In genomic region chr1:85818371-85818770, GRCh38 we compare ENCODE assay signal across 20 cellular contexts.
A peak's percentile ranks its signal among the peaks of the same experiment; 100 is the strongest.
DNase-seq lines count a peak whose midpoint lies in the region; ATAC-seq, FAIRE-seq and TF ChIP-seq lines count a peak whose summit lies in the region.
"Had no signal": no experiment of that assay in that cellular context is flagged by ENCODE, and none has a peak within 500 bp of the region (broad histone marks: within the 10 kb centered on the region; RNA-seq: fewer than 3 reads in every experiment).

No MANE protein-coding gene starts in this region.

- H3K27me3 ChIP-seq in GM12878 (replicated peaks in 1 of 2; ENCODE audit: control insufficient read depth in 2 of 2, insufficient read depth in 2 of 2, low read length in 1 of 2) = no peaks in the 10 kb centered on the region
- no peaks in the 10 kb centered on the region for H3K27me3 ChIP-seq in mesendoderm (ENCODE audit: insufficient read depth, low read length, poor library complexity)
- H3K27me3 ChIP-seq in effector memory CD4-positive, alpha-beta T cell (replicated peaks; ENCODE audit: control insufficient read depth, insufficient read depth, low read length, poor library complexity, severe bottlenecking) = no peaks in the 10 kb centered on the region
- H3K27me3 ChIP-seq: tibial artery had no signal

- H3K4me3 ChIP-seq in HFF-Myc (replicated peaks; ENCODE audit: low read depth, low read length) = no peak overlapping the region
- no peak overlapping the region for H3K4me3 ChIP-seq in GM12878
- no peak overlapping the region for H3K4me3 ChIP-seq in mesendoderm (ENCODE audit: low read length)
- no peak overlapping the region for H3K4me3 ChIP-seq in effector memory CD4-positive, alpha-beta T cell (ENCODE audit: insufficient read depth, low read depth, low read length, poor library complexity, severe bottlenecking)
- H3K4me3 ChIP-seq: tibial artery had no signal

- no peak for TF ChIP-seq EP300 in GM12878 (IDR thresholded peaks at IDR 0.05; ENCODE audit: borderline replicate concordance in 1 of 2, control insufficient read depth in 1 of 2, low read depth in 2 of 2, low read length in 2 of 2)

- H2BK15ac ChIP-seq in mesendoderm (replicated peaks; ENCODE audit: low read depth) = no peak overlapping the region

- no peak overlapping the region for H3K9ac ChIP-seq in GM12878 (ENCODE audit: control insufficient read depth, insufficient read depth, low read length)
- no peak overlapping the region for H3K9ac ChIP-seq in mesendoderm (ENCODE audit: low read length)

- no TSS peak for BruUV-seq in GM12878 (replicated peaks; lab: Mats Ljungman, UMichigan)

- no peaks in the 10 kb centered on the region for H3K79me2 ChIP-seq in GM12878 (ENCODE audit: control insufficient read depth, insufficient read depth, low read length)
- H3K79me2 ChIP-seq in mesendoderm (ENCODE audit: control insufficient read depth, insufficient read depth, low read length) = no peaks in the 10 kb centered on the region

- peaks cover 10% of the 10 kb centered on the region for H3K4me1 Mint-ChIP-seq in chondrocyte (ENCODE audit: low read depth)
- H3K4me1 Mint-ChIP-seq: CD14-positive monocyte, endodermal cell had no signal

- intact Hi-C loops in GM12878 (cut with micrococcal nuclease; ENCODE audit: unreplicated experiment) = no loop called here

- H3K9me3 ChIP-seq in GM12878 (replicated peaks; ENCODE audit: control insufficient read depth, insufficient read depth, low read length) = no peaks in the 10 kb centered on the region
- H3K9me3 ChIP-seq in effector memory CD4-positive, alpha-beta T cell (ENCODE audit: control insufficient read depth, low read length) = no peaks in the 10 kb centered on the region
- H3K9me3 ChIP-seq: tibial artery had no signal

- H3K27me3 Mint-ChIP-seq in chondrocyte (ENCODE audit: low read depth) = no peaks in the 10 kb centered on the region

- CTCF ChIA-PET in GM12878 (lab: Yijun Ruan, JAX) = no interaction called here

- POLR2A ChIA-PET in GM12878 (lab: Charles Lee) = no interaction called here

- no peak overlapping the region for H4K8ac ChIP-seq in mesendoderm (ENCODE audit: low read depth, low read length)

- H3K18ac ChIP-seq in mesendoderm (ENCODE audit: low read length) = no peak overlapping the region

- no peak overlapping the region for H3K27ac Mint-ChIP-seq in chondrocyte (ENCODE audit: unreplicated experiment)
- H3K27ac Mint-ChIP-seq: CD14-positive monocyte, endodermal cell had no signal

- TF ChIP-seq RAD21 in GM12878 (IDR thresholded peaks at IDR 0.05; ENCODE audit: insufficient read depth, low read depth, low read length) = no peak

- H2BK120ac ChIP-seq in mesendoderm (ENCODE audit: low read depth, low read length) = no peak overlapping the region

- RAD21 ChIA-PET in GM12878 (lab: Charles Lee; ENCODE audit: unreplicated experiment) = no interaction called here

- no peak for TF ChIP-seq POLR2A in GM12878 (IDR thresholded peaks at IDR 0.05; ENCODE audit: low read depth, low read length)

- SMC1A ChIA-PET in GM12878 (lab: Charles Lee; ENCODE audit: uncharacterized antibody, unreplicated experiment) = no interaction called here

- H3K36me3 Mint-ChIP-seq in chondrocyte (ENCODE audit: low read depth) = no peaks in the 10 kb centered on the region

- H3K4ac ChIP-seq in mesendoderm (ENCODE audit: low read depth, low read length) = no peak overlapping the region

- no peak overlapping the region for H2BK5ac ChIP-seq in mesendoderm (ENCODE audit: low read length)

- H3K27ac ChIP-seq in GM12878 (ENCODE audit: control insufficient read depth, insufficient read depth) (no peak overlapping the region), mesendoderm (ENCODE audit: low read depth, low read length) (no peak overlapping the region)
- no peak overlapping the region for H3K27ac ChIP-seq in effector memory CD4-positive, alpha-beta T cell (ENCODE audit: insufficient read depth, low read length, poor library complexity, severe bottlenecking)
- H3K27ac ChIP-seq: tibial artery had no signal

- no peaks in the 10 kb centered on the region for H3K4me1 ChIP-seq in GM12878 (ENCODE audit: control insufficient read depth, insufficient read depth, low read length)
- no peaks in the 10 kb centered on the region for H3K4me1 ChIP-seq in mesendoderm (ENCODE audit: control insufficient read depth, low read depth, low read length)
- H3K4me1 ChIP-seq in effector memory CD4-positive, alpha-beta T cell (ENCODE audit: control insufficient read depth, insufficient read depth, low read length, poor library complexity, severe bottlenecking) = no peaks in the 10 kb centered on the region

- H3K79me1 ChIP-seq in mesendoderm (ENCODE audit: low read length) = no peaks in the 10 kb centered on the region

- no peak for TF ChIP-seq CTCF in HFF-Myc (IDR thresholded peaks at IDR 0.05; ENCODE audit: low read depth, low read length, missing control alignments)
- no peak for TF ChIP-seq CTCF in GM12878 (IDR thresholded peaks at IDR 0.05 in 2 of 3, conservative IDR thresholded peaks at IDR 0.05 in 1 of 3; ENCODE audit: control insufficient read depth in 2 of 3, extremely low read depth in 1 of 3, insufficient read depth in 1 of 3, low read depth in 3 of 3, low read length in 3 of 3)
- no peak for TF ChIP-seq CTCF in chondrocyte (IDR thresholded peaks at IDR 0.05)

- H2AFZ ChIP-seq in GM12878 (ENCODE audit: control insufficient read depth, low read depth, low read length) = no peak overlapping the region

- ATAC-seq in GM12878 = no peak
- ATAC-seq: HCT116 had no signal

- peak; percentile 49 for FAIRE-seq in GM12878 (lab: Jason Lieb, UNC)

- no peaks in the 10 kb centered on the region for H3K9me3 Mint-ChIP-seq in chondrocyte (ENCODE audit: low read depth)
- H3K9me3 Mint-ChIP-seq: endodermal cell had no signal

- H3K36me3 ChIP-seq in GM12878 (ENCODE audit: control insufficient read depth in 2 of 2, insufficient read depth in 2 of 2, low read length in 1 of 2) (no peaks in the 10 kb centered on the region), mesendoderm (ENCODE audit: control insufficient read depth, insufficient read depth, low read length) (no peaks in the 10 kb centered on the region)
- no peaks in the 10 kb centered on the region for H3K36me3 ChIP-seq in effector memory CD4-positive, alpha-beta T cell (ENCODE audit: control insufficient read depth, insufficient read depth, low read length)
- H3K36me3 ChIP-seq: tibial artery had no signal

- no peak overlapping the region for H3K4me3 Mint-ChIP-seq in chondrocyte (ENCODE audit: unreplicated experiment)
- H3K4me3 Mint-ChIP-seq: CD14-positive monocyte, endodermal cell had no signal

- no peak overlapping the region for H3K56ac ChIP-seq in mesendoderm (ENCODE audit: low read length)

- no peak overlapping the region for H3K23ac ChIP-seq in mesendoderm (ENCODE audit: low read length)

- in situ Hi-C loops in GM12878 (cut with MboI) = no loop called here

- no peak overlapping the region for H2AK5ac ChIP-seq in mesendoderm (ENCODE audit: low read length)

- H3K4me2 ChIP-seq in GM12878 (ENCODE audit: control insufficient read depth, insufficient read depth) = no peak overlapping the region
- H3K4me2 ChIP-seq in mesendoderm (ENCODE audit: low read length) = no peak overlapping the region

- WGBS in GM12878 (ENCODE audit: insufficient coverage, insufficient replicate concordance, low lambda C conversion rate, missing lambda C conversion rate) = 48% methylated on average over 2 of the region's 2 CpGs
- WGBS in mesendoderm (ENCODE audit: extremely low coverage, insufficient coverage, low lambda C conversion rate) = no CpG with 5 or more reads among the region's 2 CpGs

- no peaks in the 10 kb centered on the region for H4K20me1 ChIP-seq in GM12878 (ENCODE audit: control insufficient read depth, insufficient read depth)

- H4K5ac ChIP-seq in mesendoderm (ENCODE audit: low read length) = no peak overlapping the region

- DNase-seq in AG08396 (ENCODE audit: low spot score) (peak; percentile 25), HFF-Myc (ENCODE audit: extremely low read depth, low read depth) (peak; percentile 16), GM12878 (ENCODE audit: low read depth, low spot score) (no peak), mesendoderm (peak; percentile 23), NCI-H2171 treated with DMSO at 0.1 percent for 48 hours (lab: John Stamatoyannopoulos, UW) (no peak), NCI-H1417 treated with DMSO at 0.1 percent for 48 hours (lab: John Stamatoyannopoulos, UW) (no peak), chondrocyte (ENCODE audit: low spot score) (no peak)
- no peak for DNase-seq in effector memory CD4-positive, alpha-beta T cell
- DNase-seq: activated CD8-positive, alpha-beta memory T cell treated with anti-CD3 and anti-CD28 coated beads for 24 hours; activated gamma-delta T cell; endodermal cell; head of caudate nucleus; Karpas-422; NCI-H1694; SHP77 treated with DMSO at 0.1 percent for 48 hours; stimulated activated CD4-positive, alpha-beta T cell treated with anti-CD3 and anti-CD28 coated beads, Interleukin-1b, Interleukin-23, amount 100 ng/mL, for 48 hours; stimulated activated CD8-positive, alpha-beta memory T cell treated with anti-CD3 and anti-CD28 coated beads, Interleukin-4, amount 100 ng/mL, for 48 hours; tibial artery had no signal

TF ChIP-seq in GM12878, 131 proteins besides CTCF, POLR2A, EP300 and RAD21 (continues in another document):
- TF ChIP-seq KAT2A (conservative IDR thresholded peaks at IDR 0.05; ENCODE audit: control insufficient read depth, low read depth, low read length) = no peak
- no peak for TF ChIP-seq SUPT20H (IDR thresholded peaks at IDR 0.05; ENCODE audit: borderline replicate concordance, control insufficient read depth, low read depth, low read length)
- no peak for TF ChIP-seq NFXL1 (IDR thresholded peaks at IDR 0.05; ENCODE audit: borderline replicate concordance)
- TF ChIP-seq TCF3 (IDR thresholded peaks at IDR 0.05; ENCODE audit: borderline replicate concordance, insufficient read depth, low read depth, low read length) = no peak
- no peak for TF ChIP-seq STAT1 (conservative IDR thresholded peaks at IDR 0.05)
- no peak for TF ChIP-seq EGR1 (IDR thresholded peaks at IDR 0.05; ENCODE audit: borderline replicate concordance in 1 of 2, low read depth in 2 of 2, low read length in 2 of 2)

Comparison
In these comparisons a context has a peak if more than half of its experiments do, and no peak if none do; other contexts are left out.
1. DNase-seq: peak in AG08396 (single experiment), HFF-Myc (single experiment) and mesendoderm (single experiment); none in GM12878 (single experiment), NCI-H2171 treated with DMSO at 0.1 percent for 48 hours (single experiment), effector memory CD4-positive, alpha-beta T cell (0 of 3), NCI-H1417 treated with DMSO at 0.1 percent for 48 hours (single experiment) and chondrocyte (single experiment).